ENCODE assay signal across 8 cellular contexts in the genomic region with DNA sequence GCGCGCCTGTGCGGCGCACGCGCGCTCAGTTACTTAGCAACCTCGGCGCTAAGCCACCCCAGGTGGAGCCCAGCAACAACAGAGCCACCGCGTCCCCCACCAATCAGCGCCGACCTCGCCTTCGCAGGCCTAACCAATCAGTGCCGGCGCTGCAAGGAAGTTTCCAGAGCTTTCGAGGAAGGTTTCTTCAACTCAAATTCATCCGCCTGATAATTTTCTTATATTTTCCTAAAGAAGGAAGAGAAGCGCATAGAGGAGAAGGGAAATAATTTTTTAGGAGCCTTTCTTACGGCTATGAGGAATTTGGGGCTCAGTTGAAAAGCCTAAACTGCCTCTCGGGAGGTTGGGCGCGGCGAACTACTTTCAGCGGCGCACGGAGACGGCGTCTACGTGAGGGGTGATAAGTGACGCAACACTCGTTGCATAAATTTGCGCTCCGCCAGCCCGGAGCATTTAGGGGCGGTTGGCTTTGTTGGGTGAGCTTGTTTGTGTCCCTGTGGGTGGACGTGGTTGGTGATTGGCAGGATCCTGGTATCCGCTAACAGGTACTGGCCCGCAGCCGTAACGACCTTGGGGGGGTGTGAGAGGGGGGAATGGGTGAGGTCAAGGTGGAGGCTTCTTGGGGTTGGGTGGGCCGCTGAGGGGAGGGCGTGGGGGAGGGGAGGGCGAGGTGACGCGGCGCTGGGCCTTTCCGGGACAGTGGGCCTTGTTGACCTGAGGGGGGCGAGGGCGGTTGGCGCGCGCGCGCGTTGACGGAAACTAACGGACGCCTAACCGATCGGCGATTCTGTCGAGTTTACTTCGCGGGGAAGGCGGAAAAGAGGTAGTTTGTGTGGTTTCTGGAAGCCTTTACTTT. TPM values are rescaled to one million over a fixed set of nuclear protein-coding genes. Genes with fewer than 3 reads are reported as not detected.
DNase-seq lines count a peak whose midpoint lies in the region; ATAC-seq and TF ChIP-seq lines count a peak whose summit lies in the region.

A gene (plus strand): TSS at position 452 of the 856 bp plus-strand sequence. CDS start 817 bp downstream, outside the sequence.

- no peaks in the 10 kb centered on the region for H3K9me3 Mint-ChIP-seq in T-helper 1 cell treated with Interleukin-12 subunit alpha and Interleukin-12 subunit beta and Interleukin-4 antibody, amounts not matched to agents 30 μg/mL and 1 μg/mL, for 36 hours

- H3K27ac ChIP-seq in left ventricle myocardium inferior (replicated peaks) (peak within 1 kb of the TSS; percentile 99), prostate gland (peak within 1 kb of the TSS; percentile 97 to 98), urinary bladder (ENCODE audit: low read depth) (peak within 1 kb of the TSS; percentile 89)

- peak; percentile 34 for TF ChIP-seq CTCF in GM12873 (IDR thresholded peaks at IDR 0.05; ENCODE audit: insufficient read depth, low read depth, low read length, missing control alignments)
- TF ChIP-seq CTCF in left ventricle myocardium inferior (IDR thresholded peaks at IDR 0.05; ENCODE audit: borderline replicate concordance), result no peak
- TF ChIP-seq CTCF in prostate gland (IDR thresholded peaks at IDR 0.05), result no peak

- intact Hi-C loops in left ventricle myocardium inferior (cut with micrococcal nuclease), result loop anchor here (10.0 kb wide), 2 partner anchors 64 to 144 kb away; no protein-coding TSS in a partner anchor
- intact Hi-C loops in prostate gland (cut with DNase I), result no loop called here

- H3K9me3 ChIP-seq in left ventricle myocardium inferior (replicated peaks), result no peaks in the 10 kb centered on the region
- H3K9me3 ChIP-seq in prostate gland, result no peaks in the 10 kb centered on the region

- no peaks in the 10 kb centered on the region for H3K27me3 ChIP-seq in left ventricle myocardium inferior (ENCODE audit: low read depth)
- H3K27me3 ChIP-seq in prostate gland (replicated peaks; ENCODE audit: insufficient read depth), result no peaks in the 10 kb centered on the region

- peak; percentile 95 for DNase-seq in NCI-H146 (lab: John Stamatoyannopoulos, UW)
- DNase-seq in amniotic stem cell (lab: John Stamatoyannopoulos, UW), result peak; percentile 92
- DNase-seq in left ventricle myocardium inferior, result peak; percentile 97
- DNase-seq in prostate gland (ENCODE audit: low spot score), result peak; percentile 97

- H3K36me3 ChIP-seq in left ventricle myocardium inferior (peaks cover 21% of the 10 kb centered on the region), prostate gland (no peaks in the 10 kb centered on the region), urinary bladder (ENCODE audit: insufficient read depth) (peaks cover 6% of the 10 kb centered on the region)

- peak within 1 kb of the TSS; percentile 95 for H3K27ac Mint-ChIP-seq in T-helper 1 cell treated with Interleukin-12 subunit alpha and Interleukin-12 subunit beta and Interleukin-4 antibody, amounts not matched to agents 30 μg/mL and 1 μg/mL, for 36 hours

- ATAC-seq in HG02763 (IDR thresholded peaks at IDR 0.05; ENCODE audit: unreplicated experiment), result peak; percentile 92

- H3K4me3 Mint-ChIP-seq in T-helper 1 cell treated with Interleukin-12 subunit alpha and Interleukin-12 subunit beta and Interleukin-4 antibody, amounts not matched to agents 30 μg/mL and 1 μg/mL, for 36 hours, result peak within 1 kb of the TSS; percentile 96

- H3K27me3 Mint-ChIP-seq in T-helper 1 cell treated with Interleukin-12 subunit alpha and Interleukin-12 subunit beta and Interleukin-4 antibody, amounts not matched to agents 30 μg/mL and 1 μg/mL, for 36 hours (ENCODE audit: low read depth), result peaks cover 3% of the 10 kb centered on the region

- TF ChIP-seq POLR2A in prostate gland (IDR thresholded peaks at IDR 0.05), result peak; percentile 96

- H3K36me3 Mint-ChIP-seq in T-helper 1 cell treated with Interleukin-12 subunit alpha and Interleukin-12 subunit beta and Interleukin-4 antibody, amounts not matched to agents 30 μg/mL and 1 μg/mL, for 36 hours (ENCODE audit: low read depth), result peaks cover 34% of the 10 kb centered on the region

- H3K4me1 ChIP-seq in left ventricle myocardium inferior (peaks cover 47% of the 10 kb centered on the region), prostate gland (replicated peaks) (peaks cover 2% of the 10 kb centered on the region), urinary bladder (ENCODE audit: insufficient read depth) (no peaks in the 10 kb centered on the region)

- H3K4me3 ChIP-seq in left ventricle myocardium inferior (peak within 1 kb of the TSS; percentile 74), prostate gland (peak within 1 kb of the TSS; percentile 63 to 82), urinary bladder (ENCODE audit: low read depth, low read length) (peak within 1 kb of the TSS; percentile 67)

- under 1% methylated on average over 60 of the region's 67 CpGs for WGBS in prostate gland
- WGBS in urinary bladder, result under 1% methylated on average over 67 of the region's 67 CpGs

- H3K4me1 Mint-ChIP-seq in T-helper 1 cell treated with Interleukin-12 subunit alpha and Interleukin-12 subunit beta and Interleukin-4 antibody, amounts not matched to agents 30 μg/mL and 1 μg/mL, for 36 hours (ENCODE audit: low read depth), result peaks cover 27% of the 10 kb centered on the region

RNA-seq across cellular contexts. Expression of the gene that starts here (rescaled TPM):
- total RNA-seq in left ventricle myocardium inferior, result 1,605 TPM
- 1,000 to 10,000 TPM; 1,174 to 1,571 TPM for total RNA-seq in prostate gland
- 1,468 TPM for total RNA-seq in urinary bladder
- polyA plus RNA-seq in urinary bladder, result 1,242 TPM

Comparison
In these comparisons a context has a peak if more than half of its experiments do, and no peak if none do; other contexts are left out.
1. Peak in every context shown above with its lines: DNase-seq, ATAC-seq, H3K4me3 ChIP-seq and H3K27ac ChIP-seq.